In genomic region chr6:23040899-23041298, GRCh38 we compare ENCODE assay signal across 4 cellular contexts.
"Had no signal": no experiment of that assay in that cellular context is flagged by ENCODE, and none has a peak within 500 bp of the region (broad histone marks: within the 10 kb centered on the region; RNA-seq: fewer than 3 reads in every experiment).

No MANE protein-coding gene starts in this region.

- H3K4me2 ChIP-seq: KMS-11 had no signal

- H3K4me3 ChIP-seq: K562 had no signal

- H3K9ac ChIP-seq: KMS-11 had no signal

- ATAC-seq: HepG2, K562 had no signal

- H3K27ac ChIP-seq: HL-60, KMS-11 had no signal
